Comparison of ENCODE assay signal across 16 cellular contexts in genomic region chr17:64340557-64340956, GRCh38.
"Had no signal": no experiment of that assay in that cellular context is flagged by ENCODE, and none has a peak within 500 bp of the region (broad histone marks: within the 10 kb centered on the region; RNA-seq: fewer than 3 reads in every experiment).

No MANE protein-coding gene starts in this region.

- DNase-seq: activated CD4-positive, alpha-beta T cell treated with anti-CD3 and anti-CD28 coated beads for 36 hours; activated CD8-positive, alpha-beta T cell treated with anti-CD3 and anti-CD28 coated beads for 36 hours; activated naive CD4-positive, alpha-beta T cell treated with anti-CD3 and anti-CD28 coated beads, Interleukin-2, amount 10 ng/mL, durations not matched to agents 7 days and 5 days; adrenal gland; endodermal cell; glutamatergic neuron; mammary epithelial cell; stimulated activated CD4-positive, alpha-beta T cell treated with anti-CD3 and anti-CD28 coated beads, Interleukin-2, amount 100 ng/mL, for 48 hours; stimulated activated CD8-positive, alpha-beta memory T cell treated with anti-CD3 and anti-CD28 coated beads, Interleukin-4, amount 100 ng/mL, for 48 hours; T-helper 1 cell; WERI-Rb-1 had no signal

- H3K27me3 ChIP-seq: adrenal gland had no signal

- ATAC-seq: activated CD4-positive, alpha-beta T cell treated with anti-CD3 and anti-CD28 coated beads for 36 hours; activated CD8-positive, alpha-beta T cell treated with anti-CD3 and anti-CD28 coated beads for 36 hours; activated T-helper 17 cell treated with anti-CD3 and anti-CD28 coated beads, Interleukin-2, amount 50 U/mL, for 72 hours; natural killer cell treated with Interleukin-12 subunit alpha and Interleukin-12 subunit beta and Interleukin-15 and Interleukin-18, amount 100 ng/mL, for 72 hours; sciatic nerve had no signal

- H3K36me3 ChIP-seq: adrenal gland, prostate gland, thoracic aorta, WERI-Rb-1 had no signal

- H3K9me3 ChIP-seq: adrenal gland, prostate gland, thoracic aorta had no signal

- H3K4me3 ChIP-seq: adrenal gland, prostate gland, thoracic aorta had no signal

- H3K4me1 ChIP-seq: prostate gland had no signal

- H3K27ac ChIP-seq: adrenal gland, prostate gland, thoracic aorta, WERI-Rb-1 had no signal
